In the genomic region with DNA sequence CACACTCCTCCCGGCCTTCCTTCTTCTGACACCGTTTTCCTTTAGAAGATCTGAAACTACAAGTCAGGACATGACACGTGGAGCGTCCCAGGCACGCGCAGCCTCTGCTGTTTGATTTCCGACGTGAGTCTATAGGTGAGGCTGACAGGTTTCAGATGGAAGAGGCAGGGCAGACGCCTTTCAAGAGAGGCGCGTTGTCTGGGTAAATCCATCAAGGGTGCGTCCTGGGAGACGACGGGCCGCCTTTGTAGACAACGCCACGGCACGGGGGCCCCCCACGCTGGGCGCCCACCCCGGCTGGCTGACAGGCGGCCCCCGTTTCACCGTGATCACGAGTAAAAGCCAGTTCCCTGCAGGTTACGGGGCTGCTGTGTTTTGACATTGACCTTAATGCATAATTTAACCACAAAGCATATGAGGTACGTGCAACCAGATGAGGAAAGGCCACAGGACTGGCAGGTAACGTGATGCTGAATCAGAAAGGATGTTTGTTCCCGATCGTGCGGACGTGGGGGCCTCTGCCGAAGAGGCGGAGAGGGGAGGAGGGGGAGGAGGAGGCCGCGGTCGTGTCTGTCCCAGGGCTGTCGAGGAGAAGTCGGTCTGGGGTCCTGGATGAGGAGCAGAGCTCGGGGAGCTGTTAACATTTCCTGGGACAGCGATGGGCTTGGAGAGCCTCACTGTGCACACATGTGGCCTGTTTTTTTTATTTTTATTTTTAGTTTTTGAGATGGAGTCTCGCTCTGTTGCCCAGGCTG, we compare ENCODE assay signal across 13 cellular contexts. TPM values are rescaled to one million over a fixed set of nuclear protein-coding genes. Genes with fewer than 3 reads are reported as not detected.
DNase-seq lines count a peak whose midpoint lies in the region; ATAC-seq and TF ChIP-seq lines count a peak whose summit lies in the region.
"Had no signal": no experiment of that assay in that cellular context is flagged by ENCODE, and none has a peak within 500 bp of the region (broad histone marks: within the 10 kb centered on the region; RNA-seq: fewer than 3 reads in every experiment).

No MANE protein-coding gene starts in this region.

- H3K27ac Mint-ChIP-seq in activated CD4-positive, alpha-beta T cell treated with anti-CD3 and anti-CD28 coated beads, Interleukin-2, amount 10 ng/mL, durations not matched to agents 7 days and 5 days, result no peak overlapping the region
- no peak overlapping the region for H3K27ac Mint-ChIP-seq in GM23338
- no peak overlapping the region for H3K27ac Mint-ChIP-seq in effector memory CD8-positive, alpha-beta T cell

- H3K27ac ChIP-seq in GM23338 (ENCODE audit: low read depth) (no peak overlapping the region), gastrocnemius medialis (no peak overlapping the region), osteoblast (ENCODE audit: low read depth, low read length) (no peak overlapping the region)
- H3K27ac ChIP-seq: prostate gland, SJSA1 had no signal

- TF ChIP-seq CTCF in GM23338 (conservative IDR thresholded peaks at IDR 0.05; ENCODE audit: low read depth in 2 of 2), result no peak
- no peak for TF ChIP-seq CTCF in gastrocnemius medialis (IDR thresholded peaks at IDR 0.05 in 4 of 5, conservative IDR thresholded peaks at IDR 0.05 in 1 of 5)
- TF ChIP-seq CTCF in osteoblast (IDR thresholded peaks at IDR 0.05; ENCODE audit: extremely low read depth, low read depth, low read length), result no peak

- no peak overlapping the region for H3K4me3 ChIP-seq in GM23338
- H3K4me3 ChIP-seq in gastrocnemius medialis, result no peak overlapping the region
- H3K4me3 ChIP-seq in osteoblast (ENCODE audit: insufficient read depth, low read length), result no peak overlapping the region
- H3K4me3 ChIP-seq: prostate gland, SJSA1 had no signal

- no peaks in the 10 kb centered on the region for H3K36me3 ChIP-seq in GM23338 (ENCODE audit: insufficient read depth)
- H3K36me3 ChIP-seq in gastrocnemius medialis, result no peaks in the 10 kb centered on the region
- H3K36me3 ChIP-seq in osteoblast (ENCODE audit: insufficient read depth, low read length), result no peaks in the 10 kb centered on the region
- H3K36me3 ChIP-seq: prostate gland, SJSA1 had no signal

- CTCF ChIA-PET in activated CD4-positive, alpha-beta T cell treated with anti-CD3 and anti-CD28 coated beads, Interleukin-2, amount 10 ng/mL, durations not matched to agents 7 days and 5 days (lab: Charles Lee), result no interaction called here

- in situ Hi-C loops in gastrocnemius medialis (cut with MboI; ENCODE audit: low sequenced_read_pairs in 4 of 4), result no loop called here

- no peaks in the 10 kb centered on the region for H3K9me2 ChIP-seq in GM23338 (ENCODE audit: insufficient read depth)

- intact Hi-C loops in gastrocnemius medialis (cut with DNase I; ENCODE audit: low total_unique reads), result no loop called here

- H3K79me2 ChIP-seq in GM23338 (replicated peaks; ENCODE audit: insufficient read depth) (no peaks in the 10 kb centered on the region), osteoblast (ENCODE audit: insufficient read depth, low read length) (no peaks in the 10 kb centered on the region)

- H3K9me3 Mint-ChIP-seq in activated CD4-positive, alpha-beta T cell treated with anti-CD3 and anti-CD28 coated beads, Interleukin-2, amount 10 ng/mL, durations not matched to agents 7 days and 5 days, result peaks cover 38% of the 10 kb centered on the region
- peaks cover 90% of the 10 kb centered on the region for H3K9me3 Mint-ChIP-seq in GM23338
- peaks cover 19 to 21% of the 10 kb centered on the region in 2 donors for H3K9me3 Mint-ChIP-seq in effector memory CD8-positive, alpha-beta T cell

- H3K4me1 Mint-ChIP-seq in activated CD4-positive, alpha-beta T cell treated with anti-CD3 and anti-CD28 coated beads, Interleukin-2, amount 10 ng/mL, durations not matched to agents 7 days and 5 days, result peaks cover 7% of the 10 kb centered on the region
- no peaks in the 10 kb centered on the region for H3K4me1 Mint-ChIP-seq in GM23338
- peaks cover 5% of the 10 kb centered on the region in 2 donors for H3K4me1 Mint-ChIP-seq in effector memory CD8-positive, alpha-beta T cell (ENCODE audit: low read depth in 2 of 2)

- ATAC-seq in GM23338 (no peak), gastrocnemius medialis (no peak)
- peak; percentile 33 for ATAC-seq in effector memory CD8-positive, alpha-beta T cell (replicated peaks)

- H3K4me2 ChIP-seq in GM23338 (no peak overlapping the region), osteoblast (ENCODE audit: insufficient read depth, low read length) (no peak overlapping the region)

- no peak overlapping the region for H3K4me3 Mint-ChIP-seq in activated CD4-positive, alpha-beta T cell treated with anti-CD3 and anti-CD28 coated beads, Interleukin-2, amount 10 ng/mL, durations not matched to agents 7 days and 5 days
- H3K4me3 Mint-ChIP-seq in GM23338, result no peak overlapping the region
- peak overlapping the region in 1 of 2 donors; percentile 9 for H3K4me3 Mint-ChIP-seq in effector memory CD8-positive, alpha-beta T cell

- H2AFZ ChIP-seq in GM23338 (0 out of 2 replicates have a peak overlapping the region, but pooled peaks have one; percentile 56), osteoblast (ENCODE audit: low read length) (no peak overlapping the region)

- peaks cover 4% of the 10 kb centered on the region; the same call in 1 of the 2 replicates for H3F3A ChIP-seq in GM23338 (replicated peaks; ENCODE audit: low read depth)

- H3K4me1 ChIP-seq in GM23338 (ENCODE audit: insufficient read depth) (peaks cover 7% of the 10 kb centered on the region; the same call in 1 of the 2 replicates), gastrocnemius medialis (no peaks in the 10 kb centered on the region), osteoblast (ENCODE audit: insufficient read depth, low read length) (no peaks in the 10 kb centered on the region)
- H3K4me1 ChIP-seq: prostate gland, SJSA1 had no signal

- H3K9me3 ChIP-seq in gastrocnemius medialis, result no peaks in the 10 kb centered on the region
- H3K9me3 ChIP-seq in osteoblast (ENCODE audit: low read depth, low read length), result no peaks in the 10 kb centered on the region
- H3K9me3 ChIP-seq: prostate gland had no signal

- DNase-seq in activated CD4-positive, alpha-beta T cell treated with anti-CD3 and anti-CD28 coated beads for 48 hours, result peak; percentile 9
- no peak for DNase-seq in activated CD4-positive, alpha-beta T cell treated with anti-CD3 and anti-CD28 coated beads, Interleukin-2, amount 10 ng/mL, durations not matched to agents 7 days and 5 days
- DNase-seq in GM23338 (ENCODE audit: low spot score) (no peak), retina (peak; percentile 49), gastrocnemius medialis (no peak), osteoblast (ENCODE audit: insufficient read length, low spot score, missing footprints) (no peak), inferior parietal cortex (ENCODE audit: extremely low spot score) (no peak)
- no peak for DNase-seq in effector memory CD8-positive, alpha-beta T cell
- DNase-seq: COR-L47, NCI-H1105 treated with DMSO at 0.1 percent for 48 hours, NCI-H226 had no signal

- H3K27me3 ChIP-seq in GM23338 (ENCODE audit: insufficient read depth) (no peaks in the 10 kb centered on the region), gastrocnemius medialis (peaks cover 8 to 13% (median 11%) of the 10 kb centered on the region in 3 donors), osteoblast (ENCODE audit: insufficient read depth, low read length) (no peaks in the 10 kb centered on the region)
- H3K27me3 ChIP-seq: SJSA1 had no signal

- TF ChIP-seq POLR2A in gastrocnemius medialis (IDR thresholded peaks at IDR 0.05), result no peak

- peaks cover 7% of the 10 kb centered on the region for H3K36me3 Mint-ChIP-seq in activated CD4-positive, alpha-beta T cell treated with anti-CD3 and anti-CD28 coated beads, Interleukin-2, amount 10 ng/mL, durations not matched to agents 7 days and 5 days (ENCODE audit: low read depth)
- H3K36me3 Mint-ChIP-seq in GM23338 (ENCODE audit: low read depth), result peaks cover 60% of the 10 kb centered on the region
- no peaks in the 10 kb centered on the region for H3K36me3 Mint-ChIP-seq in effector memory CD8-positive, alpha-beta T cell (ENCODE audit: insufficient read depth)

- H4K20me1 ChIP-seq in GM23338 (replicated peaks; ENCODE audit: insufficient read depth) (no peaks in the 10 kb centered on the region), osteoblast (ENCODE audit: insufficient read depth, low read length) (no peaks in the 10 kb centered on the region)

- POLR2A ChIA-PET in activated CD4-positive, alpha-beta T cell treated with anti-CD3 and anti-CD28 coated beads, Interleukin-2, amount 10 ng/mL, durations not matched to agents 7 days and 5 days (lab: Charles Lee), result no interaction called here

- H3K27me3 Mint-ChIP-seq in activated CD4-positive, alpha-beta T cell treated with anti-CD3 and anti-CD28 coated beads, Interleukin-2, amount 10 ng/mL, durations not matched to agents 7 days and 5 days, result no peaks in the 10 kb centered on the region
- H3K27me3 Mint-ChIP-seq in GM23338 (ENCODE audit: insufficient read depth, low read depth, poor library complexity), result peaks cover 17% of the 10 kb centered on the region
- no peaks in the 10 kb centered on the region for H3K27me3 Mint-ChIP-seq in effector memory CD8-positive, alpha-beta T cell

TF ChIP-seq in GM23338, 12 proteins besides CTCF, POLR2A, EP300 and RAD21 (continues in another document):
- TF ChIP-seq CREB1 (CRISPR knock-in tag; IDR thresholded peaks at IDR 0.05; ENCODE audit: low read depth), result no peak
- TF ChIP-seq, protein P1, sequence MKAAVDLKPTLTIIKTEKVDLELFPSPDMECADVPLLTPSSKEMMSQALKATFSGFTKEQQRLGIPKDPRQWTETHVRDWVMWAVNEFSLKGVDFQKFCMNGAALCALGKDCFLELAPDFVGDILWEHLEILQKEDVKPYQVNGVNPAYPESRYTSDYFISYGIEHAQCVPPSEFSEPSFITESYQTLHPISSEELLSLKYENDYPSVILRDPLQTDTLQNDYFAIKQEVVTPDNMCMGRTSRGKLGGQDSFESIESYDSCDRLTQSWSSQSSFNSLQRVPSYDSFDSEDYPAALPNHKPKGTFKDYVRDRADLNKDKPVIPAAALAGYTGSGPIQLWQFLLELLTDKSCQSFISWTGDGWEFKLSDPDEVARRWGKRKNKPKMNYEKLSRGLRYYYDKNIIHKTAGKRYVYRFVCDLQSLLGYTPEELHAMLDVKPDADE (IDR thresholded peaks at IDR 0.05), result no peak
- no peak for TF ChIP-seq JUNB (IDR thresholded peaks at IDR 0.05; ENCODE audit: unreplicated experiment)
- no peak for TF ChIP-seq STAT1 (IDR thresholded peaks at IDR 0.05; ENCODE audit: unreplicated experiment)

RNA-seq across cellular contexts. Expression of a gene that starts 51.1 kb away (rescaled TPM):
- 10 to 100 TPM; 30.6 to 33.8 TPM for total RNA-seq in activated CD4-positive, alpha-beta T cell treated with anti-CD3 and anti-CD28 coated beads, Interleukin-2, amount 10 ng/mL, durations not matched to agents 7 days and 5 days
- total RNA-seq in GM23338 (2014; rRNA removed; shearing (Covaris generic)), result 71.6 and 104 TPM in 2 replicates
- 50.1 and 54.8 TPM in 2 replicates for polyA plus RNA-seq in GM23338 (2016; fragmentation: Nextera tagmentation; extraction: Ambion mirVana)
- total RNA-seq in gastrocnemius medialis (100 to 1,000 TPM in 1 of 4 donors, 10 to 100 TPM in 3; 53.8 to 103 (median 69.4) TPM), osteoblast (10.3 and 13.4 TPM in 2 replicates)

Comparison
In these comparisons a context has a peak if more than half of its experiments do, and no peak if none do; other contexts are left out.
1. DNase-seq: peak in activated CD4-positive, alpha-beta T cell treated with anti-CD3 and anti-CD28 coated beads for 48 hours (single experiment) and retina (single experiment); none in activated CD4-positive, alpha-beta T cell treated with anti-CD3 and anti-CD28 coated beads, Interleukin-2, amount 10 ng/mL, durations not matched to agents 7 days and 5 days (single experiment), GM23338 (single experiment), effector memory CD8-positive, alpha-beta T cell (0 of 3), gastrocnemius medialis (0 of 2), osteoblast (single experiment) and inferior parietal cortex (single experiment).